11 cellular contexts compared by ENCODE assay signal in the genomic region with DNA sequence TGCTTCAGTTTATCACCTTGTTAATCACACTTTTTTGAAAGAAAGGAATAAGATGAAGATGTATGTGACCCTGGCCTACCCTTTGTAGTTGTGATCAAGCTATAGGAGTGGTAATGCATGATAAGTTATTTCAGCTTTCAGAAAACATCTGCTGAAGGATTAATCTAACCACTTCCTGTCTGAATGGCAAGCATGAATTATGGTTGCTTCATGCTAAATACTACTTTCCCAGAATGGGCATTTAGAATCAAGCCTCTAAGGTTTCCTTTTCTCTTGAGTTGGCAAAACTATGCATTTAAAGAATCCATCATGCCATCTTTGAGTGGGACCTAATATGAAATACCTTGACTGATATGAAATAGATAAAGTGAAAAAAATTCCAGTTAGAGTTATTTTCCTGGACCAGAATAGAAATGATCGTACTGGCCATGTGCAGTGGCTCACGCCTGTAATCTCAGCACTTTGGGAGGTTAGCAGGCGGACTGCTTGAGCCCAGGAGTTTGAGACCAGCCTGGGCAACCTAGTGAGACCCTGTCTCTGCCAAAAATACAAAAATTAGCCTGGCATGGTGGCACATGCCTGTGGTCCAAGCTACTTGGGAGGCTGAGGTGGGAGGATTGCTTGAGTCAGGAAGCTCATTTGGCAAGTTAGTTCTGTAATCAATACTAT. TPM values are rescaled to one million over a fixed set of nuclear protein-coding genes. Genes with fewer than 3 reads are reported as not detected.
DNase-seq lines count a peak whose midpoint lies in the region; ATAC-seq, FAIRE-seq and TF ChIP-seq lines count a peak whose summit lies in the region.
"Had no signal": no experiment of that assay in that cellular context is flagged by ENCODE, and none has a peak within 500 bp of the region (broad histone marks: within the 10 kb centered on the region; RNA-seq: fewer than 3 reads in every experiment).

No MANE protein-coding gene starts in this region.

- FAIRE-seq in K562 (lab: Jason Lieb, UNC) (peak; percentile 66), small intestine (lab: Jason Lieb, UNC) (no peak)

- no peak overlapping the region for H3K4me3 ChIP-seq in CD8-positive, alpha-beta T cell (ENCODE audit: low read depth, low read length)
- H3K4me3 ChIP-seq in K562 (no peak overlapping the region), small intestine (ENCODE audit: low read depth in 1 of 2, low read length in 2 of 2) (no peak overlapping the region)

- intact Hi-C loops in CD8-positive, alpha-beta T cell (cut with DNase I, micrococcal nuclease) = loop anchor here (5.0 kb wide), 2 partner anchors 47 to 252 kb away; no protein-coding TSS in a partner anchor
- intact Hi-C loops in K562 (cut with micrococcal nuclease) = loop anchor here (1.0 to 5.0 kb wide), 3 partner anchors 10 to 312 kb away; no protein-coding TSS in a partner anchor

- H3K4me2 ChIP-seq in K562 (ENCODE audit: insufficient read depth, low read length) = peak overlapping the region; percentile 1; the same call in 1 of the 2 replicates

- no peaks in the 10 kb centered on the region; the same call in 2 of the 3 replicates for H3K79me2 ChIP-seq in K562 (ENCODE audit: control insufficient read depth, insufficient read depth, low read length)

- DNase-seq in CD8-positive, alpha-beta T cell = no peak
- DNase-seq in NCI-H510A (lab: John Stamatoyannopoulos, UW) (peak; percentile 26), K562 (ENCODE audit: extremely low read depth in 1 of 4, low spot score in 3 of 4) (peak; percentile 37 to 79 (median 60)), NCI-H446 treated with DMSO at 0.1 percent for 48 hours (lab: John Stamatoyannopoulos, UW) (no peak), substantia nigra (lab: John Stamatoyannopoulos, UW) (no peak), small intestine (no peak)
- DNase-seq: activated CD4-positive, alpha-beta T cell treated with anti-CD3 and anti-CD28 coated beads, Interleukin-2, amount 50 U/mL, for 4 hours; midbrain; stimulated activated CD4-positive, alpha-beta T cell treated with anti-CD3 and anti-CD28 coated beads, Interleukin-4, amount 100 ng/mL, for 24 hours had no signal

- 2% methylated on average over 3 of the region's 3 CpGs for WGBS in K562 (ENCODE audit: insufficient coverage, low coverage, missing lambda C conversion rate)
- WGBS in small intestine, 3 donors = 85 to 90% (median 85%) methylated on average over 3 of the region's 3 CpGs

- peaks cover 21% of the 10 kb centered on the region for H3K4me1 ChIP-seq in CD8-positive, alpha-beta T cell (ENCODE audit: insufficient read depth, low read length)
- H3K4me1 ChIP-seq in K562 (replicated peaks in 1 of 2; ENCODE audit: control insufficient read depth in 2 of 2, insufficient read depth in 2 of 2, low read length in 2 of 2) (peaks cover 18 to 69% of the 10 kb centered on the region in 2 experiments), small intestine (ENCODE audit: control insufficient read depth in 2 of 2, insufficient read depth in 1 of 2, low read depth in 1 of 2, low read length in 1 of 2) (no peaks in the 10 kb centered on the region)

- POLR2A ChIA-PET in CD8-positive, alpha-beta T cell (lab: Charles Lee) = no interaction called here
- POLR2A ChIA-PET in K562 (lab: Yijun Ruan, JAX) = interaction anchor here (1.0 to 1.2 kb wide), 2 partner anchors 12 to 283 kb away, joined by 3 read pairs; no protein-coding TSS in a partner anchor

- peak; percentile 40 for ATAC-seq in CD8-positive, alpha-beta T cell
- ATAC-seq in GM21723 (IDR thresholded peaks at IDR 0.05; ENCODE audit: unreplicated experiment) (peak; percentile 42), K562 (peak; percentile 69), HG02623 (IDR thresholded peaks at IDR 0.05; ENCODE audit: unreplicated experiment) (no peak)

- no peak for TF ChIP-seq CTCF in CD8-positive, alpha-beta T cell (IDR thresholded peaks at IDR 0.05)
- TF ChIP-seq CTCF in K562 (IDR thresholded peaks at IDR 0.05 in 2 of 3, conservative IDR thresholded peaks at IDR 0.05 in 1 of 3; ENCODE audit: insufficient read depth in 2 of 3, low read depth in 1 of 3, low read length in 3 of 3) = no peak

- no peak overlapping the region for H2AFZ ChIP-seq in K562 (ENCODE audit: low read depth, low read length)

- H3K9me1 ChIP-seq in K562 (ENCODE audit: control insufficient read depth, insufficient read depth, low read length) = no peaks in the 10 kb centered on the region

- H3K9me3 ChIP-seq in CD8-positive, alpha-beta T cell (ENCODE audit: low read length) = no peaks in the 10 kb centered on the region
- H3K9me3 ChIP-seq in K562 (replicated peaks; ENCODE audit: control insufficient read depth, insufficient read depth, low read depth, low read length) = no peaks in the 10 kb centered on the region
- no peaks in the 10 kb centered on the region for H3K9me3 ChIP-seq in small intestine (ENCODE audit: control insufficient read depth, low read depth)

- H3K4me1 Mint-ChIP-seq in CD8-positive, alpha-beta T cell (ENCODE audit: low read depth) = peaks cover 33% of the 10 kb centered on the region

- no peak overlapping the region for H3K4me3 Mint-ChIP-seq in CD8-positive, alpha-beta T cell

- no peaks in the 10 kb centered on the region for H4K20me1 ChIP-seq in K562 (replicated peaks; ENCODE audit: control insufficient read depth, insufficient read depth, low read length)

- H3K27me3 ChIP-seq in CD8-positive, alpha-beta T cell (ENCODE audit: insufficient read depth, low read length) = no peaks in the 10 kb centered on the region
- H3K27me3 ChIP-seq in K562 (ENCODE audit: control insufficient read depth in 2 of 2, insufficient read depth in 2 of 2, low read length in 2 of 2) (no peaks in the 10 kb centered on the region), small intestine (ENCODE audit: control insufficient read depth in 2 of 2, insufficient read depth in 2 of 2, low read length in 2 of 2) (no peaks in the 10 kb centered on the region)

- peak overlapping the region; percentile 3 for H3K27ac Mint-ChIP-seq in CD8-positive, alpha-beta T cell

- H3K36me3 ChIP-seq in CD8-positive, alpha-beta T cell (ENCODE audit: insufficient read depth, low read length) = no peaks in the 10 kb centered on the region
- H3K36me3 ChIP-seq in K562 (ENCODE audit: control insufficient read depth, insufficient read depth, low read length) (no peaks in the 10 kb centered on the region), small intestine (ENCODE audit: control insufficient read depth in 2 of 2, insufficient read depth in 2 of 2, low read length in 2 of 2) (no peaks in the 10 kb centered on the region)

- H3K27ac ChIP-seq in CD8-positive, alpha-beta T cell (ENCODE audit: low read depth, low read length) = no peak overlapping the region
- peak overlapping the region; percentile 44; the same call in 2 of the 3 replicates for H3K27ac ChIP-seq in K562 (ENCODE audit: extremely low read depth, low read depth, low read length)
- H3K27ac ChIP-seq in substantia nigra (ENCODE audit: low read depth, low read length, poor library complexity, severe bottlenecking) = no peak overlapping the region
- H3K27ac ChIP-seq in small intestine (ENCODE audit: low read depth in 1 of 2, low read length in 1 of 2) = no peak overlapping the region

- TF ChIP-seq EP300 in K562 (IDR thresholded peaks at IDR 0.05; ENCODE audit: low read length) = peak; percentile 97

- no peak; a peak in 2 of 4 replicates for TF ChIP-seq RAD21 in K562 (CRISPR knock-in tag; conservative IDR thresholded peaks at IDR 0.05 in 1 of 2, IDR thresholded peaks at IDR 0.05 in 1 of 2)

- no peaks in the 10 kb centered on the region for H3K27me3 Mint-ChIP-seq in CD8-positive, alpha-beta T cell (ENCODE audit: low read depth)

- CTCF ChIA-PET in CD8-positive, alpha-beta T cell (lab: Charles Lee) = interaction anchor here (0.7 kb wide), 1 partner anchor 102 kb away, joined by 3 read pairs; no protein-coding TSS in a partner anchor
- CTCF ChIA-PET in K562 (lab: Yijun Ruan, JAX; ENCODE audit: low intra/inter-chr PET ratio) = no interaction called here

- H3K9ac ChIP-seq in K562 (ENCODE audit: insufficient read depth in 1 of 2, low read depth in 2 of 2, low read length in 2 of 2) = 0 out of 4 replicates have a peak overlapping the region, but pooled peaks of 1 of the 2 experiments have one; percentile 1

- H3K9me3 Mint-ChIP-seq in CD8-positive, alpha-beta T cell = no peaks in the 10 kb centered on the region

- in situ Hi-C loops in K562 (cut with MboI) = loop anchor here (5.0 kb wide), 1 partner anchor 82 kb away; no protein-coding TSS in a partner anchor

- BruUV-seq in K562 (replicated peaks; lab: Mats Ljungman, UMichigan) = no TSS peak

- H3K36me3 Mint-ChIP-seq in CD8-positive, alpha-beta T cell = no peaks in the 10 kb centered on the region

- TF ChIP-seq POLR2A in K562 (conservative IDR thresholded peaks at IDR 0.05) = no peak

TF ChIP-seq in K562, 482 proteins besides CTCF, POLR2A, EP300 and RAD21 (continues in another document):
- TF ChIP-seq KDM2B (CRISPR knock-in tag; IDR thresholded peaks at IDR 0.05) = no peak
- no peak; the same call in 1 of the 2 replicates for TF ChIP-seq CTBP1 (IDR thresholded peaks at IDR 0.05; ENCODE audit: borderline replicate concordance)
- 0 out of 2 replicates have a peak, but pooled peaks have one; percentile 26 for TF ChIP-seq HDAC8 (tag; IDR thresholded peaks at IDR 0.05)
- no peak for TF ChIP-seq ZNF384 (IDR thresholded peaks at IDR 0.05; ENCODE audit: low read depth, low read length)

RNA-seq across cellular contexts. Expression of gene ANXA3, which starts 59.1 kb away (rescaled TPM):
- not detected for total RNA-seq in CD8-positive, alpha-beta T cell
- 3.0 and 4.6 TPM in 2 replicates for total RNA-seq in K562 (2011; cell fraction: chromatin; rRNA removed; ENCODE audit: low replicate concordance)
- 2.2 and 3.7 TPM in 2 replicates for total RNA-seq in K562 (2011; cell fraction: nucleolus; rRNA removed)
- 1.5 and 3.9 TPM in 2 replicates for total RNA-seq in K562 (2011; cell fraction: nucleoplasm; rRNA removed)
- 6.3 and 7.1 TPM in 2 replicates for total RNA-seq in K562 (2014; rRNA removed)
- 6.7 and 10.0 TPM in 2 replicates for total RNA-seq in K562 (2014; rRNA removed; fragmentation: Illumina TruSeq; extraction: Trizol)
- total RNA-seq in K562 (2015; rRNA removed; fragmentation: Illumina TruSeq; extraction: Trizol) = 9.0 and 9.8 TPM in 2 replicates
- total RNA-seq in K562 (2021) = 5.1 and 6.4 TPM in 2 replicates
- polyA plus RNA-seq in K562 (2011; rRNA removed) = 12.2 and 13.1 TPM in 2 replicates
- 4.5 and 9.9 TPM in 2 replicates for polyA plus RNA-seq in K562 (2011; cell fraction: cytosol; rRNA removed)
- 10.2 and 18.4 TPM in 2 replicates for polyA plus RNA-seq in K562 (2011; cell fraction: nucleus; rRNA removed)
- polyA plus RNA-seq in K562 (2012) = 5.7 and 65.1 TPM in 2 replicates
- 8.0 and 10.1 TPM in 2 replicates for polyA plus RNA-seq in K562 (2014; fragmentation: Illumina TruSeq; extraction: Trizol)
- polyA plus RNA-seq in K562 (2014; fragmentation: Nextera tagmentation; extraction: Ambion mirVana) = 10 to 100 TPM; 14.7 to 15.5 TPM
- polyA plus RNA-seq in K562 (2014; rRNA removed) = 6.0 and 10.4 TPM in 2 replicates
- polyA minus RNA-seq in K562 (2011; rRNA and poly(A)+ RNA removed) = 9.1 and 12.6 TPM in 2 replicates
- 3.7 and 12.7 TPM in 2 replicates for polyA minus RNA-seq in K562 (2011; cell fraction: cytosol; rRNA and poly(A)+ RNA removed)
- 4.8 and 10.7 TPM in 2 replicates for polyA minus RNA-seq in K562 (2011; cell fraction: nucleus; rRNA and poly(A)+ RNA removed)
- polyA plus RNA-seq in small intestine = 10 to 100 TPM; 17.5 to 64.6 (median 41.9) TPM

Comparison
In these comparisons a context has a peak if more than half of its experiments do, and no peak if none do; other contexts are left out.
1. DNase-seq: peak in NCI-H510A (single experiment) and K562 (4 of 4); none in CD8-positive, alpha-beta T cell (0 of 7), NCI-H446 treated with DMSO at 0.1 percent for 48 hours (single experiment), substantia nigra (0 of 49) and small intestine (single experiment).